9 cellular contexts compared by ENCODE assay signal in genomic region chr3:126261037-126261436, GRCh38.
DNase-seq lines count a peak whose midpoint lies in the region; ATAC-seq and TF ChIP-seq lines count a peak whose summit lies in the region.
"Had no signal": no experiment of that assay in that cellular context is flagged by ENCODE, and none has a peak within 500 bp of the region (broad histone marks: within the 10 kb centered on the region; RNA-seq: fewer than 3 reads in every experiment).

No MANE protein-coding gene starts in this region.

- ATAC-seq in lower lobe of right lung (peak; percentile 72 to 77), HG03432 (IDR thresholded peaks at IDR 0.05; ENCODE audit: unreplicated experiment) (no peak)

- H3K27ac ChIP-seq in lower lobe of right lung = peak overlapping the region; percentile 66

- no peaks in the 10 kb centered on the region for H3K27me3 ChIP-seq in lower lobe of right lung (ENCODE audit: low read depth)

- no peak overlapping the region for H3K4me3 ChIP-seq in AG10803 (ENCODE audit: low read length)
- no peak overlapping the region for H3K4me3 ChIP-seq in cardiac fibroblast (replicated peaks in 1 of 2; ENCODE audit: low read depth in 2 of 2, low read length in 2 of 2)
- H3K4me3 ChIP-seq in lower lobe of right lung = no peak overlapping the region

- DNase-seq in AG10803 (ENCODE audit: low read depth) = peak; percentile 83
- DNase-seq in Kasumi-1 (lab: John Stamatoyannopoulos, UW) = peak; percentile 24 to 26
- peak; percentile 82 to 89 for DNase-seq in cardiac fibroblast (ENCODE audit: low read depth in 2 of 2)
- no peak for DNase-seq in lower lobe of right lung
- no peak for DNase-seq in NCI-H1694 treated with DMSO at 0.1 percent for 48 hours (lab: John Stamatoyannopoulos, UW)
- no peak for DNase-seq in NCI-H2029 (lab: John Stamatoyannopoulos, UW)
- no peak for DNase-seq in NCI-H128 (lab: John Stamatoyannopoulos, UW; ENCODE audit: unreplicated experiment)
- DNase-seq: NCI-H1105 treated with DMSO at 0.1 percent for 48 hours had no signal

- no peaks in the 10 kb centered on the region for H3K36me3 ChIP-seq in lower lobe of right lung

- no peak for TF ChIP-seq CTCF in AG10803 (conservative IDR thresholded peaks at IDR 0.05; ENCODE audit: low read length)
- peak; percentile 17 for TF ChIP-seq CTCF in cardiac fibroblast (IDR thresholded peaks at IDR 0.05; ENCODE audit: low read depth, low read length)
- TF ChIP-seq CTCF in lower lobe of right lung (IDR thresholded peaks at IDR 0.05) = no peak

- intact Hi-C loops in lower lobe of right lung (cut with DNase I) = no loop called here

- peaks cover 8% of the 10 kb centered on the region for H3K4me1 ChIP-seq in lower lobe of right lung

- no peaks in the 10 kb centered on the region for H3K9me3 ChIP-seq in lower lobe of right lung

Comparison
In these comparisons a context has a peak if more than half of its experiments do, and no peak if none do; other contexts are left out.
1. DNase-seq: peak in AG10803 (single experiment), Kasumi-1 (2 of 2) and cardiac fibroblast (2 of 2); none in lower lobe of right lung (single experiment), NCI-H1694 treated with DMSO at 0.1 percent for 48 hours (single experiment), NCI-H2029 (single experiment) and NCI-H128 (single experiment).